1 cellular context compared by ENCODE assay signal in the genomic region with DNA sequence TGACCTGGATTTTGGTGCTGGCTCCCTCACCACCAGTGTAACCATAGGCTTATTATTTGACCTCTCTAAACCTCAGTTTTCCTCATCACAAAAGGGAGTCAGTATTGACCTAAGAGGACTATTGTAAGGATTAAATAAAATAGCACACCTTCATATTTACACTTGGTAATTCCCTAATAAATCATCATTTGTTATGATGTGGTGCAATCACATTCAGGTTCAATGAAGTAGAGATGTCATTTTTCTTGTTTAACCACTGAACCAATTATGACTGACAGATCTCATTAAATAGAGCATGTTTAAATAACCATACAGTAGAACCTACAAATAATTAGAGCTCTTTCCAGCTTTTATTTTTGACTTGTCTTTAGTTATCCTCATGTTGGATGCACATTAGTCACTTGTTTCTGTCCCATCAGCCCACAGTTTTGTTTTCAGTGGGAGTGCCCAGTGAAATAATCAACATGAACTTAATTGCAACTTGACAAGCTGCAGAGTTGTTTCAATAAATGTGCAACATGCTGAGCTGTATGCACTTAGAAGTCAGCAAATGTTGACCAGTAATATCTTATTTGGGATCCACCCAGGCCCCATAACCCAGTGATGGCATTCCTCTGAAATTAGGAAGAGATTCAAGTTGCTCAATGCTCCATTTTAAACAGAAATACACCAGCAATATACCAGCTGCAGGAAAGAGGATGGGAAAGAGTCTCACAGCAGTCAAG.
TF ChIP-seq lines count a peak whose summit lies in the region.

No MANE protein-coding gene starts in this region.

TF ChIP-seq in IMR-90, 13 proteins besides CTCF, POLR2A, EP300 and RAD21:
- TF ChIP-seq, protein P1, sequence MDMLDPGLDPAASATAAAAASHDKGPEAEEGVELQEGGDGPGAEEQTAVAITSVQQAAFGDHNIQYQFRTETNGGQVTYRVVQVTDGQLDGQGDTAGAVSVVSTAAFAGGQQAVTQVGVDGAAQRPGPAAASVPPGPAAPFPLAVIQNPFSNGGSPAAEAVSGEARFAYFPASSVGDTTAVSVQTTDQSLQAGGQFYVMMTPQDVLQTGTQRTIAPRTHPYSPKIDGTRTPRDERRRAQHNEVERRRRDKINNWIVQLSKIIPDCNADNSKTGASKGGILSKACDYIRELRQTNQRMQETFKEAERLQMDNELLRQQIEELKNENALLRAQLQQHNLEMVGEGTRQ (IDR thresholded peaks at IDR 0.05; ENCODE audit: low read depth, low read length) = no peak
- TF ChIP-seq CEBPB (IDR thresholded peaks at IDR 0.05; ENCODE audit: low read depth, low read length) = no peak
- TF ChIP-seq RCOR1 (IDR thresholded peaks at IDR 0.05; ENCODE audit: insufficient replicate concordance, low read length) = no peak
- TF ChIP-seq, protein P2, sequence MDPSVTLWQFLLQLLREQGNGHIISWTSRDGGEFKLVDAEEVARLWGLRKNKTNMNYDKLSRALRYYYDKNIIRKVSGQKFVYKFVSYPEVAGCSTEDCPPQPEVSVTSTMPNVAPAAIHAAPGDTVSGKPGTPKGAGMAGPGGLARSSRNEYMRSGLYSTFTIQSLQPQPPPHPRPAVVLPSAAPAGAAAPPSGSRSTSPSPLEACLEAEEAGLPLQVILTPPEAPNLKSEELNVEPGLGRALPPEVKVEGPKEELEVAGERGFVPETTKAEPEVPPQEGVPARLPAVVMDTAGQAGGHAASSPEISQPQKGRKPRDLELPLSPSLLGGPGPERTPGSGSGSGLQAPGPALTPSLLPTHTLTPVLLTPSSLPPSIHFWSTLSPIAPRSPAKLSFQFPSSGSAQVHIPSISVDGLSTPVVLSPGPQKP (IDR thresholded peaks at IDR 0.05; ENCODE audit: borderline replicate concordance, low read depth, low read length) = no peak
- no peak for TF ChIP-seq FOS (IDR thresholded peaks at IDR 0.05; ENCODE audit: low read depth, low read length)
- TF ChIP-seq MAZ (IDR thresholded peaks at IDR 0.05; ENCODE audit: borderline replicate concordance, low read depth, low read length) = no peak
- no peak for TF ChIP-seq CHD1 (IDR thresholded peaks at IDR 0.05; ENCODE audit: low read depth, low read length)
- no peak for TF ChIP-seq BHLHE40 (IDR thresholded peaks at IDR 0.05; ENCODE audit: low read depth, low read length)
- TF ChIP-seq MXI1 (IDR thresholded peaks at IDR 0.05; ENCODE audit: borderline replicate concordance, low read depth, low read length) = no peak
- TF ChIP-seq NFE2L2 (IDR thresholded peaks at IDR 0.05; ENCODE audit: low read depth, low read length) = no peak
- TF ChIP-seq SMC3 (IDR thresholded peaks at IDR 0.05; ENCODE audit: low read depth, low read length) = no peak
- no peak for TF ChIP-seq MAFK (IDR thresholded peaks at IDR 0.05; ENCODE audit: low read depth, low read length)
- no peak for TF ChIP-seq RFX5 (IDR thresholded peaks at IDR 0.05; ENCODE audit: low read depth, low read length)
TF ChIP-seq in IMR-90: peak in this region for 0.
